ENCODE assay signal across 19 cellular contexts in genomic region chr14:97704316-97704715, GRCh38.
A peak's percentile ranks its signal among the peaks of the same experiment; 100 is the strongest.
DNase-seq lines count a peak whose midpoint lies in the region; ATAC-seq and TF ChIP-seq lines count a peak whose summit lies in the region.
"Had no signal": no experiment of that assay in that cellular context is flagged by ENCODE, and none has a peak within 500 bp of the region (broad histone marks: within the 10 kb centered on the region; RNA-seq: fewer than 3 reads in every experiment).

No MANE protein-coding gene starts in this region.

- peak overlapping the region; percentile 60 for H3K4me3 Mint-ChIP-seq in CD8-positive, alpha-beta T cell
- H3K4me3 Mint-ChIP-seq in activated T-helper 17 cell treated with anti-CD3 and anti-CD28 coated beads, Interleukin-2, amount 50 U/mL, for 72 hours = peak overlapping the region; percentile 78
- H3K4me3 Mint-ChIP-seq in naive thymus-derived CD8-positive, alpha-beta T cell = peak overlapping the region; percentile 1 to 78 (median 67)

- peak overlapping the region; percentile 89 for H3K27ac Mint-ChIP-seq in CD8-positive, alpha-beta T cell
- H3K27ac Mint-ChIP-seq in activated T-helper 17 cell treated with anti-CD3 and anti-CD28 coated beads, Interleukin-2, amount 50 U/mL, for 72 hours = peak overlapping the region; percentile 89
- H3K27ac Mint-ChIP-seq in naive thymus-derived CD8-positive, alpha-beta T cell = peak overlapping the region; percentile 85 to 98 (median 90)

- no peaks in the 10 kb centered on the region for H3K27me3 ChIP-seq in CD8-positive, alpha-beta T cell (ENCODE audit: insufficient read depth, low read length)
- H3K27me3 ChIP-seq in HUES64 (ENCODE audit: insufficient read depth, low read length) = no peaks in the 10 kb centered on the region
- H3K27me3 ChIP-seq: esophagus muscularis mucosa, left lung, ovary, testis had no signal

- H3K27ac ChIP-seq in CD8-positive, alpha-beta T cell (ENCODE audit: low read depth, low read length) = no peak overlapping the region
- H3K27ac ChIP-seq in HUES64 (ENCODE audit: low read depth, low read length) = peak overlapping the region; percentile 54; the same call in 1 of the 2 replicates
- H3K27ac ChIP-seq: esophagus muscularis mucosa, left lung, ovary, testis had no signal

- intact Hi-C loops in CD8-positive, alpha-beta T cell (cut with DNase I, micrococcal nuclease) = loop anchor here (5.0 to 10.0 kb wide), 4 partner anchors 87 to 1980 kb away; partner anchors contain the start of gene CYP46A1 (in 1 of the 2)

- POLR2A ChIA-PET in CD8-positive, alpha-beta T cell (lab: Charles Lee) = interaction anchor here (1.0 kb wide), 2 partner anchors 9 to 102 kb away, joined by 3 read pairs; no protein-coding TSS in a partner anchor
- POLR2A ChIA-PET in naive thymus-derived CD8-positive, alpha-beta T cell (lab: Charles Lee) = interaction anchor here (0.6 to 1.9 kb wide), 7 partner anchors 8 to 432 kb away, joined by 3 to 8 read pairs (median 6); no protein-coding TSS in a partner anchor

- H3K36me3 Mint-ChIP-seq in CD8-positive, alpha-beta T cell = no peaks in the 10 kb centered on the region
- H3K36me3 Mint-ChIP-seq in activated T-helper 17 cell treated with anti-CD3 and anti-CD28 coated beads, Interleukin-2, amount 50 U/mL, for 72 hours (ENCODE audit: low read depth) = no peaks in the 10 kb centered on the region
- peaks cover 0 to 5% (median under 1%) of the 10 kb centered on the region in 3 donors for H3K36me3 Mint-ChIP-seq in naive thymus-derived CD8-positive, alpha-beta T cell

- no peaks in the 10 kb centered on the region for H3K27me3 Mint-ChIP-seq in CD8-positive, alpha-beta T cell (ENCODE audit: low read depth)
- H3K27me3 Mint-ChIP-seq in activated T-helper 17 cell treated with anti-CD3 and anti-CD28 coated beads, Interleukin-2, amount 50 U/mL, for 72 hours = no peaks in the 10 kb centered on the region
- H3K27me3 Mint-ChIP-seq in naive thymus-derived CD8-positive, alpha-beta T cell = no peaks in the 10 kb centered on the region

- H3K9me3 Mint-ChIP-seq in CD8-positive, alpha-beta T cell = peaks cover 6% of the 10 kb centered on the region
- H3K9me3 Mint-ChIP-seq in activated T-helper 17 cell treated with anti-CD3 and anti-CD28 coated beads, Interleukin-2, amount 50 U/mL, for 72 hours = peaks cover 15% of the 10 kb centered on the region
- H3K9me3 Mint-ChIP-seq in naive thymus-derived CD8-positive, alpha-beta T cell = peaks cover 0 to 6% (median 2%) of the 10 kb centered on the region in 9 donors

- H3K4me3 ChIP-seq in CD8-positive, alpha-beta T cell (ENCODE audit: low read depth, low read length) = no peak overlapping the region
- no peak overlapping the region for H3K4me3 ChIP-seq in HUES64 (ENCODE audit: low read length)
- H3K4me3 ChIP-seq: esophagus muscularis mucosa, GM12878, left lung, mucosa of descending colon, ovary, testis had no signal

- CTCF ChIA-PET in CD8-positive, alpha-beta T cell (lab: Charles Lee) = interaction anchor here (1.1 to 1.2 kb wide), 2 partner anchors 16 to 101 kb away, joined by 3 to 4 read pairs; no protein-coding TSS in a partner anchor

- H3K9me3 ChIP-seq in CD8-positive, alpha-beta T cell (ENCODE audit: low read length) = no peaks in the 10 kb centered on the region
- 0 out of 2 replicates have a peak, but pooled peaks cover 5% of the 10 kb centered on the region for H3K9me3 ChIP-seq in HUES64 (ENCODE audit: insufficient read depth, low read depth, low read length)
- H3K9me3 ChIP-seq: esophagus muscularis mucosa, mucosa of descending colon, ovary, testis had no signal

- WGBS in HUES64 = 90% methylated on average over 1 of the region's 1 CpG

- H3K36me3 ChIP-seq in CD8-positive, alpha-beta T cell (ENCODE audit: insufficient read depth, low read length) = no peaks in the 10 kb centered on the region
- H3K36me3 ChIP-seq in HUES64 (ENCODE audit: insufficient read depth, low read length) = no peaks in the 10 kb centered on the region
- H3K36me3 ChIP-seq: esophagus muscularis mucosa, left lung, ovary had no signal

- no peak overlapping the region for H3K9ac ChIP-seq in HUES64 (ENCODE audit: low read depth, low read length)

- TF ChIP-seq CTCF in CD8-positive, alpha-beta T cell (IDR thresholded peaks at IDR 0.05) = no peak

- DNase-seq in CD8-positive, alpha-beta T cell = no peak
- DNase-seq in naive thymus-derived CD8-positive, alpha-beta T cell = peak in 2 of 10 donors; percentile 28 to 31
- DNase-seq in stimulated activated CD4-positive, alpha-beta T cell treated with anti-CD3 and anti-CD28 coated beads, Interleukin-2, amount 100 ng/mL, for 24 hours = no peak
- DNase-seq in medulla oblongata (ENCODE audit: extremely low spot score) (no peak), dermis blood vessel endothelial cell (no peak)
- DNase-seq: AML-193; GF-D8; left lung; mucosa of descending colon; NCI-H1048; NCI-H524 treated with DMSO at 0.1 percent for 48 hours; ovary; Right ventricle myocardium superior; stimulated activated CD4-positive, alpha-beta T cell treated with anti-CD3 and anti-CD28 coated beads, Interleukin-2, amount 100 ng/mL, for 48 hours; testis had no signal

- no peak for ATAC-seq in CD8-positive, alpha-beta T cell
- no peak for ATAC-seq in activated T-helper 17 cell treated with anti-CD3 and anti-CD28 coated beads, Interleukin-2, amount 50 U/mL, for 72 hours (replicated peaks)
- ATAC-seq in naive thymus-derived CD8-positive, alpha-beta T cell = peak; percentile 29 to 41
- ATAC-seq: GM12878, left lung, mucosa of descending colon had no signal

- H3K4me1 Mint-ChIP-seq in CD8-positive, alpha-beta T cell (ENCODE audit: low read depth) = peaks cover 80% of the 10 kb centered on the region
- peaks cover 68% of the 10 kb centered on the region for H3K4me1 Mint-ChIP-seq in activated T-helper 17 cell treated with anti-CD3 and anti-CD28 coated beads, Interleukin-2, amount 50 U/mL, for 72 hours
- H3K4me1 Mint-ChIP-seq in naive thymus-derived CD8-positive, alpha-beta T cell = peaks cover 41 to 82% (median 76%) of the 10 kb centered on the region in 4 donors

- H3K4me1 ChIP-seq in CD8-positive, alpha-beta T cell (ENCODE audit: insufficient read depth, low read length) = peaks cover 77% of the 10 kb centered on the region
- H3K4me1 ChIP-seq in HUES64 (ENCODE audit: insufficient read depth, low read length) = peaks cover 12% of the 10 kb centered on the region
- H3K4me1 ChIP-seq: esophagus muscularis mucosa, testis had no signal

Comparison
In these comparisons a context has a peak if more than half of its experiments do, and no peak if none do; other contexts are left out.
1. ATAC-seq: peak in naive thymus-derived CD8-positive, alpha-beta T cell (2 of 2); none in CD8-positive, alpha-beta T cell (single experiment) and activated T-helper 17 cell treated with anti-CD3 and anti-CD28 coated beads, Interleukin-2, amount 50 U/mL, for 72 hours (single experiment).
2. Peak in every context shown above with its lines, with median percentiles within 50 percentile points of each other: H3K27ac Mint-ChIP-seq and H3K4me3 Mint-ChIP-seq.